ENCODE assay signal across 1 cellular context in genomic region chr5:91850031-91850430, GRCh38.
A peak's percentile ranks its signal among the peaks of the same experiment; 100 is the strongest.
TF ChIP-seq lines count a peak whose summit lies in the region.

No MANE protein-coding gene starts in this region.

TF ChIP-seq in SK-N-SH, 30 proteins besides CTCF, POLR2A, EP300 and RAD21 (continued from another document):
- TF ChIP-seq IRF3 (IDR thresholded peaks at IDR 0.05; ENCODE audit: low read depth, low read length) (no peak), PBX3 (IDR thresholded peaks at IDR 0.05) (peak; percentile 97), NFIC (IDR thresholded peaks at IDR 0.05; ENCODE audit: borderline replicate concordance) (peak; percentile 59; the same call in 1 of the 2 replicates), JUND (IDR thresholded peaks at IDR 0.05) (peak; percentile 96), MXI1 (IDR thresholded peaks at IDR 0.05; ENCODE audit: low read depth, low read length) (no peak), TEAD4 (IDR thresholded peaks at IDR 0.05; ENCODE audit: borderline replicate concordance, insufficient read depth) (peak; percentile 62; the same call in 1 of the 2 replicates), USF2 (IDR thresholded peaks at IDR 0.05; ENCODE audit: borderline replicate concordance, low read depth, low read length) (no peak), RCOR1 (IDR thresholded peaks at IDR 0.05; ENCODE audit: low read length) (no peak), TCF12 (IDR thresholded peaks at IDR 0.05) (peak; percentile 84), FOSL2 (IDR thresholded peaks at IDR 0.05; ENCODE audit: borderline replicate concordance, low read depth) (peak; percentile 95)
TF ChIP-seq in SK-N-SH: peak in this region for 10.
